ENCODE assay signal across 8 cellular contexts in genomic region chr20:53608456-53609413, GRCh38. TPM values are rescaled to one million over a fixed set of nuclear protein-coding genes. Genes with fewer than 3 reads are reported as not detected.
A peak's percentile ranks its signal among the peaks of the same experiment; 100 is the strongest.
DNase-seq lines count a peak whose midpoint lies in the region; ATAC-seq and TF ChIP-seq lines count a peak whose summit lies in the region.

No MANE protein-coding gene starts in this region.

- H3K9me3 Mint-ChIP-seq in WTC11, result no peaks in the 10 kb centered on the region

- DNase-seq in HL-60 (ENCODE audit: low read depth in 1 of 2, low spot score in 1 of 2) (peak in 1 of 2 experiments; percentile 38), WTC11 (ENCODE audit: low spot score) (no peak), fibroblast of villous mesenchyme (ENCODE audit: low read depth) (peak; percentile 92), NCI-H187 (lab: John Stamatoyannopoulos, UW) (no peak), NCI-H510A (lab: John Stamatoyannopoulos, UW) (no peak)

- ATAC-seq in WTC11, result peak; percentile 69
- ATAC-seq in HG03378 (IDR thresholded peaks at IDR 0.05; ENCODE audit: unreplicated experiment), result no peak
- no peak for ATAC-seq in GM21381 (IDR thresholded peaks at IDR 0.05; ENCODE audit: unreplicated experiment)

- H3K27me3 ChIP-seq in HL-60 (ENCODE audit: insufficient read depth, poor library complexity, severe bottlenecking) (no peaks in the 10 kb centered on the region), skeletal muscle satellite cell (ENCODE audit: control insufficient read depth, insufficient read depth, low read length) (no peaks in the 10 kb centered on the region)

- peak overlapping the region; percentile 77 for H3K27ac Mint-ChIP-seq in WTC11

- peaks cover 56% of the 10 kb centered on the region for H3K4me1 ChIP-seq in skeletal muscle satellite cell (ENCODE audit: control insufficient read depth, insufficient read depth, low read length)

- H3K4me1 Mint-ChIP-seq in WTC11, result peaks cover 49% of the 10 kb centered on the region

- no peaks in the 10 kb centered on the region for H3K9me3 ChIP-seq in skeletal muscle satellite cell (replicated peaks; ENCODE audit: low read length)

- POLR2A ChIA-PET in WTC11 (lab: Charles Lee), result interaction anchor here (1.8 kb wide), 1 partner anchor 15 kb away, joined by 7 read pairs; no protein-coding TSS in a partner anchor

- H3K4me3 ChIP-seq in HL-60 (replicated peaks; ENCODE audit: insufficient read depth, low read length) (no peak overlapping the region), fibroblast of villous mesenchyme (ENCODE audit: low read depth, low read length) (no peak overlapping the region), skeletal muscle satellite cell (ENCODE audit: low read length) (no peak overlapping the region)

- H3K4me3 Mint-ChIP-seq in WTC11, result peak overlapping the region; percentile 37; the same call in 1 of the 2 replicates

- no peak for TF ChIP-seq CTCF in HL-60 (IDR thresholded peaks at IDR 0.05; ENCODE audit: insufficient read depth, low read length)
- TF ChIP-seq CTCF in WTC11 (IDR thresholded peaks at IDR 0.05), result no peak
- no peak for TF ChIP-seq CTCF in fibroblast of villous mesenchyme (IDR thresholded peaks at IDR 0.05; ENCODE audit: insufficient read depth, low read depth, low read length)

- H3K36me3 Mint-ChIP-seq in WTC11, result no peaks in the 10 kb centered on the region

- CTCF ChIA-PET in WTC11 (lab: Charles Lee), result interaction anchor here (0.6 to 1.3 kb wide), 3 partner anchors 293 to 329 kb away, joined by 3 to 4 read pairs (median 3); no protein-coding TSS in a partner anchor

- H3K27ac ChIP-seq in HL-60 (replicated peaks), result peak overlapping the region; percentile 95

- no peaks in the 10 kb centered on the region for H3K36me3 ChIP-seq in skeletal muscle satellite cell (ENCODE audit: insufficient read depth, low read length)

- peak overlapping the region; percentile 13 for H3K4me2 ChIP-seq in skeletal muscle satellite cell (ENCODE audit: low read length)

- H3K9ac ChIP-seq in skeletal muscle satellite cell (ENCODE audit: low read depth, low read length), result peak overlapping the region; percentile 29

- no peaks in the 10 kb centered on the region for H3K27me3 Mint-ChIP-seq in WTC11 (ENCODE audit: low read depth)

TF ChIP-seq in WTC11, 78 proteins besides CTCF, POLR2A, EP300 and RAD21 (continues in another document):
- TF ChIP-seq KAT7 (CRISPR knock-in tag; IDR thresholded peaks at IDR 0.05; ENCODE audit: borderline replicate concordance), result no peak
- no peak for TF ChIP-seq GTF2I (CRISPR knock-in tag; conservative IDR thresholded peaks at IDR 0.05)
- no peak for TF ChIP-seq ZBTB21 (CRISPR knock-in tag; IDR thresholded peaks at IDR 0.05; ENCODE audit: borderline replicate concordance)
- no peak for TF ChIP-seq GRHL2 (CRISPR knock-in tag; IDR thresholded peaks at IDR 0.05; ENCODE audit: insufficient replicate concordance, severe bottlenecking)
- TF ChIP-seq ZMAT4 (CRISPR knock-in tag; IDR thresholded peaks at IDR 0.05), result no peak
- TF ChIP-seq E2F5 (CRISPR knock-in tag; IDR thresholded peaks at IDR 0.05), result no peak
- TF ChIP-seq CREB1 (CRISPR knock-in tag; IDR thresholded peaks at IDR 0.05), result no peak
- TF ChIP-seq FOXP1 (CRISPR knock-in tag; IDR thresholded peaks at IDR 0.05; ENCODE audit: borderline replicate concordance), result no peak
- TF ChIP-seq ZNF532 (CRISPR knock-in tag; IDR thresholded peaks at IDR 0.05; ENCODE audit: borderline replicate concordance), result no peak
- TF ChIP-seq, protein P1, sequence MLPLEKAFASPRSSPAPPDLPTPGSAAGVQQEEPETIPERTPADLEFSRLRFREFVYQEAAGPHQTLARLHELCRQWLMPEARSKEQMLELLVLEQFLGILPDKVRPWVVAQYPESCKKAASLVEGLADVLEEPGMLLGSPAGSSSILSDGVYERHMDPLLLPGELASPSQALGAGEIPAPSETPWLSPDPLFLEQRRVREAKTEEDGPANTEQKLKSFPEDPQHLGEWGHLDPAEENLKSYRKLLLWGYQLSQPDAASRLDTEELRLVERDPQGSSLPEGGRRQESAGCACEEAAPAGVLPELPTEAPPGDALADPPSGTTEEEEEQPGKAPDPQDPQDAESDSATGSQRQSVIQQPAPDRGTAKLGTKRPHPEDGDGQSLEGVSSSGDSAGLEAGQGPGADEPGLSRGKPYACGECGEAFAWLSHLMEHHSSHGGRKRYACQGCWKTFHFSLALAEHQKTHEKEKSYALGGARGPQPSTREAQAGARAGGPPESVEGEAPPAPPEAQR (CRISPR knock-in tag; IDR thresholded peaks at IDR 0.05), result no peak
- TF ChIP-seq NFE2L1 (CRISPR knock-in tag; IDR thresholded peaks at IDR 0.05), result no peak
- TF ChIP-seq ZNF263 (CRISPR knock-in tag; IDR thresholded peaks at IDR 0.05; ENCODE audit: low read depth), result no peak
- no peak for TF ChIP-seq ZNF219 (CRISPR knock-in tag; IDR thresholded peaks at IDR 0.05; ENCODE audit: borderline replicate concordance)
- no peak for TF ChIP-seq PREB (CRISPR knock-in tag; IDR thresholded peaks at IDR 0.05; ENCODE audit: borderline replicate concordance)
- no peak for TF ChIP-seq SP1 (CRISPR knock-in tag; conservative IDR thresholded peaks at IDR 0.05)
- no peak for TF ChIP-seq TEAD4 (CRISPR knock-in tag; IDR thresholded peaks at IDR 0.05)
- TF ChIP-seq, protein P2, sequence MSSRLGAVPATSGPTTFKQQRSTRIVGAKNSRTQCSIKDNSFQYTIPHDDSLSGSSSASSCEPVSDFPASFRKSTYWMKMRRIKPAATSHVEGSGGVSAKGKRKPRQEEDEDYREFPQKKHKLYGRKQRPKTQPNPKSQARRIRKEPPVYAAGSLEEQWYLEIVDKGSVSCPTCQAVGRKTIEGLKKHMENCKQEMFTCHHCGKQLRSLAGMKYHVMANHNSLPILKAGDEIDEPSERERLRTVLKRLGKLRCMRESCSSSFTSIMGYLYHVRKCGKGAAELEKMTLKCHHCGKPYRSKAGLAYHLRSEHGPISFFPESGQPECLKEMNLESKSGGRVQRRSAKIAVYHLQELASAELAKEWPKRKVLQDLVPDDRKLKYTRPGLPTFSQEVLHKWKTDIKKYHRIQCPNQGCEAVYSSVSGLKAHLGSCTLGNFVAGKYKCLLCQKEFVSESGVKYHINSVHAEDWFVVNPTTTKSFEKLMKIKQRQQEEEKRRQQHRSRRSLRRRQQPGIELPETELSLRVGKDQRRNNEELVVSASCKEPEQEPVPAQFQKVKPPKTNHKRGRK (CRISPR knock-in tag; IDR thresholded peaks at IDR 0.05; ENCODE audit: borderline replicate concordance), result no peak
- TF ChIP-seq, protein P3, sequence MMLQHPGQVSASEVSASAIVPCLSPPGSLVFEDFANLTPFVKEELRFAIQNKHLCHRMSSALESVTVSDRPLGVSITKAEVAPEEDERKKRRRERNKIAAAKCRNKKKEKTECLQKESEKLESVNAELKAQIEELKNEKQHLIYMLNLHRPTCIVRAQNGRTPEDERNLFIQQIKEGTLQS (CRISPR knock-in tag; conservative IDR thresholded peaks at IDR 0.05), result no peak

RNA-seq across cellular contexts. Expression of gene ZNF217, which starts 15.1 kb away (rescaled TPM):
- total RNA-seq in WTC11 (2021) (75.6 to 84.0 TPM (median 77.7 TPM) in 3 replicates), fibroblast of villous mesenchyme (20.3 and 22.9 TPM in 2 replicates)
- total RNA-seq in skeletal muscle satellite cell (2012; rRNA removed), result 12.2 and 14.9 TPM in 2 replicates
